Comparison of ENCODE assay signal across 1 cellular context in the genomic region with DNA sequence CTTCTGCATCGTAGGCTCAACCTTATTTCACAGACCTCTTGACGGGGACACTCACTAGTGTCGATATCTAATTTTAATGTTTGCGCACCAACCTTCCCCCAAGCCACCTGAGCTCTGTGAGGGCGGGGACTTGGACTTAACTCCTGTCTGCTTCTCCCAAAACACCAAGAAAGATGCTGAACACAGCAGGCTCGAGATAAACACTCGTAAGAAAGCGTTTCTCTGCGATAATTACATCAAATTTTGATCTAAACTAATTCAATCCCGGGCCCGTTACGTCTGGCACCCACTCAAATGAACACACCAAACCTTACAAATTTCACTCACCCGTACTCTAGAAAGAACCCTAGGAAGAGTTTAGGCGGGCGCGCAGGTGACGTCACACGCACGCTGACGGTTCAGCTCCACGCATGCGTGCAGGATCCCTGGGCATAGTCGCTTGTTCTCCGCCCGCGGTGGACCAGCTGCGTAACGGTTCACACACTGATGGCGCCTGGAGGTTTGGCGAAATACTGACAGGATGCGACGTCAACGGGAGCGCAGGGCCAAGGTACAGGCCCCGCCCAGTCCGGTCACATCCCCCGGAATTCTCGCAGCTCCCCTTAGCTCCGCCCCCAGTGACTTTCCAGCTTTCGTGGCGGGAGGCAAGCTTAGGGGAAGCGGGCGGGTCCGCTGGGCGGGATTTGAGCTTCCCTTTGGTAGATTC.
A peak's percentile ranks its signal among the peaks of the same experiment; 100 is the strongest.
TF ChIP-seq lines count a peak whose summit lies in the region.

Gene POT1, minus strand, starts transcription at position 359 of the 706 bp plus-strand sequence. CDS start 32,652 bp downstream, outside the sequence.

TF ChIP-seq in H1, 55 proteins besides CTCF, POLR2A, EP300 and RAD21 (continued from another document):
- TF ChIP-seq ATF2 (IDR thresholded peaks at IDR 0.05; ENCODE audit: low read length), result peak; percentile 44; the same call in 1 of the 2 replicates
- TF ChIP-seq SIX5 (IDR thresholded peaks at IDR 0.05; ENCODE audit: low read depth, low read length), result no peak
- TF ChIP-seq NRF1 (IDR thresholded peaks at IDR 0.05; ENCODE audit: low read depth, low read length), result peak; percentile 79
- TF ChIP-seq ASH2L (IDR thresholded peaks at IDR 0.05; ENCODE audit: low read length), result peak; percentile 88
- TF ChIP-seq, protein P1, sequence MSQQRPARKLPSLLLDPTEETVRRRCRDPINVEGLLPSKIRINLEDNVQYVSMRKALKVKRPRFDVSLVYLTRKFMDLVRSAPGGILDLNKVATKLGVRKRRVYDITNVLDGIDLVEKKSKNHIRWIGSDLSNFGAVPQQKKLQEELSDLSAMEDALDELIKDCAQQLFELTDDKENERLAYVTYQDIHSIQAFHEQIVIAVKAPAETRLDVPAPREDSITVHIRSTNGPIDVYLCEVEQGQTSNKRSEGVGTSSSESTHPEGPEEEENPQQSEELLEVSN (IDR thresholded peaks at IDR 0.05), result peak; percentile 96
- no peak for TF ChIP-seq GABPA (IDR thresholded peaks at IDR 0.05; ENCODE audit: borderline replicate concordance, insufficient read depth, low read length)
- no peak for TF ChIP-seq ZNF274 (IDR thresholded peaks at IDR 0.05; ENCODE audit: borderline replicate concordance, extremely low read depth, low read length)
- TF ChIP-seq CBX5 (IDR thresholded peaks at IDR 0.05; ENCODE audit: low read depth, low read length), result no peak
- no peak for TF ChIP-seq BCL11A (IDR thresholded peaks at IDR 0.05; ENCODE audit: low read depth in 2 of 2, low read length in 2 of 2)
- TF ChIP-seq HDAC6 (IDR thresholded peaks at IDR 0.05; ENCODE audit: low read depth, low read length), result no peak
- peak; percentile 44 for TF ChIP-seq SAP30 (IDR thresholded peaks at IDR 0.05; ENCODE audit: insufficient read depth, insufficient replicate concordance, low read length)
- TF ChIP-seq POU5F1 (IDR thresholded peaks at IDR 0.05; ENCODE audit: low read depth, low read length), result no peak
- TF ChIP-seq RNF2 (IDR thresholded peaks at IDR 0.05; ENCODE audit: borderline replicate concordance, low read depth, low read length, missing control alignments, poor library complexity, severe bottlenecking), result no peak
- TF ChIP-seq JUND (IDR thresholded peaks at IDR 0.05; ENCODE audit: low read length), result peak; percentile 78; the same call in 1 of the 2 replicates
- TF ChIP-seq, protein P2, sequence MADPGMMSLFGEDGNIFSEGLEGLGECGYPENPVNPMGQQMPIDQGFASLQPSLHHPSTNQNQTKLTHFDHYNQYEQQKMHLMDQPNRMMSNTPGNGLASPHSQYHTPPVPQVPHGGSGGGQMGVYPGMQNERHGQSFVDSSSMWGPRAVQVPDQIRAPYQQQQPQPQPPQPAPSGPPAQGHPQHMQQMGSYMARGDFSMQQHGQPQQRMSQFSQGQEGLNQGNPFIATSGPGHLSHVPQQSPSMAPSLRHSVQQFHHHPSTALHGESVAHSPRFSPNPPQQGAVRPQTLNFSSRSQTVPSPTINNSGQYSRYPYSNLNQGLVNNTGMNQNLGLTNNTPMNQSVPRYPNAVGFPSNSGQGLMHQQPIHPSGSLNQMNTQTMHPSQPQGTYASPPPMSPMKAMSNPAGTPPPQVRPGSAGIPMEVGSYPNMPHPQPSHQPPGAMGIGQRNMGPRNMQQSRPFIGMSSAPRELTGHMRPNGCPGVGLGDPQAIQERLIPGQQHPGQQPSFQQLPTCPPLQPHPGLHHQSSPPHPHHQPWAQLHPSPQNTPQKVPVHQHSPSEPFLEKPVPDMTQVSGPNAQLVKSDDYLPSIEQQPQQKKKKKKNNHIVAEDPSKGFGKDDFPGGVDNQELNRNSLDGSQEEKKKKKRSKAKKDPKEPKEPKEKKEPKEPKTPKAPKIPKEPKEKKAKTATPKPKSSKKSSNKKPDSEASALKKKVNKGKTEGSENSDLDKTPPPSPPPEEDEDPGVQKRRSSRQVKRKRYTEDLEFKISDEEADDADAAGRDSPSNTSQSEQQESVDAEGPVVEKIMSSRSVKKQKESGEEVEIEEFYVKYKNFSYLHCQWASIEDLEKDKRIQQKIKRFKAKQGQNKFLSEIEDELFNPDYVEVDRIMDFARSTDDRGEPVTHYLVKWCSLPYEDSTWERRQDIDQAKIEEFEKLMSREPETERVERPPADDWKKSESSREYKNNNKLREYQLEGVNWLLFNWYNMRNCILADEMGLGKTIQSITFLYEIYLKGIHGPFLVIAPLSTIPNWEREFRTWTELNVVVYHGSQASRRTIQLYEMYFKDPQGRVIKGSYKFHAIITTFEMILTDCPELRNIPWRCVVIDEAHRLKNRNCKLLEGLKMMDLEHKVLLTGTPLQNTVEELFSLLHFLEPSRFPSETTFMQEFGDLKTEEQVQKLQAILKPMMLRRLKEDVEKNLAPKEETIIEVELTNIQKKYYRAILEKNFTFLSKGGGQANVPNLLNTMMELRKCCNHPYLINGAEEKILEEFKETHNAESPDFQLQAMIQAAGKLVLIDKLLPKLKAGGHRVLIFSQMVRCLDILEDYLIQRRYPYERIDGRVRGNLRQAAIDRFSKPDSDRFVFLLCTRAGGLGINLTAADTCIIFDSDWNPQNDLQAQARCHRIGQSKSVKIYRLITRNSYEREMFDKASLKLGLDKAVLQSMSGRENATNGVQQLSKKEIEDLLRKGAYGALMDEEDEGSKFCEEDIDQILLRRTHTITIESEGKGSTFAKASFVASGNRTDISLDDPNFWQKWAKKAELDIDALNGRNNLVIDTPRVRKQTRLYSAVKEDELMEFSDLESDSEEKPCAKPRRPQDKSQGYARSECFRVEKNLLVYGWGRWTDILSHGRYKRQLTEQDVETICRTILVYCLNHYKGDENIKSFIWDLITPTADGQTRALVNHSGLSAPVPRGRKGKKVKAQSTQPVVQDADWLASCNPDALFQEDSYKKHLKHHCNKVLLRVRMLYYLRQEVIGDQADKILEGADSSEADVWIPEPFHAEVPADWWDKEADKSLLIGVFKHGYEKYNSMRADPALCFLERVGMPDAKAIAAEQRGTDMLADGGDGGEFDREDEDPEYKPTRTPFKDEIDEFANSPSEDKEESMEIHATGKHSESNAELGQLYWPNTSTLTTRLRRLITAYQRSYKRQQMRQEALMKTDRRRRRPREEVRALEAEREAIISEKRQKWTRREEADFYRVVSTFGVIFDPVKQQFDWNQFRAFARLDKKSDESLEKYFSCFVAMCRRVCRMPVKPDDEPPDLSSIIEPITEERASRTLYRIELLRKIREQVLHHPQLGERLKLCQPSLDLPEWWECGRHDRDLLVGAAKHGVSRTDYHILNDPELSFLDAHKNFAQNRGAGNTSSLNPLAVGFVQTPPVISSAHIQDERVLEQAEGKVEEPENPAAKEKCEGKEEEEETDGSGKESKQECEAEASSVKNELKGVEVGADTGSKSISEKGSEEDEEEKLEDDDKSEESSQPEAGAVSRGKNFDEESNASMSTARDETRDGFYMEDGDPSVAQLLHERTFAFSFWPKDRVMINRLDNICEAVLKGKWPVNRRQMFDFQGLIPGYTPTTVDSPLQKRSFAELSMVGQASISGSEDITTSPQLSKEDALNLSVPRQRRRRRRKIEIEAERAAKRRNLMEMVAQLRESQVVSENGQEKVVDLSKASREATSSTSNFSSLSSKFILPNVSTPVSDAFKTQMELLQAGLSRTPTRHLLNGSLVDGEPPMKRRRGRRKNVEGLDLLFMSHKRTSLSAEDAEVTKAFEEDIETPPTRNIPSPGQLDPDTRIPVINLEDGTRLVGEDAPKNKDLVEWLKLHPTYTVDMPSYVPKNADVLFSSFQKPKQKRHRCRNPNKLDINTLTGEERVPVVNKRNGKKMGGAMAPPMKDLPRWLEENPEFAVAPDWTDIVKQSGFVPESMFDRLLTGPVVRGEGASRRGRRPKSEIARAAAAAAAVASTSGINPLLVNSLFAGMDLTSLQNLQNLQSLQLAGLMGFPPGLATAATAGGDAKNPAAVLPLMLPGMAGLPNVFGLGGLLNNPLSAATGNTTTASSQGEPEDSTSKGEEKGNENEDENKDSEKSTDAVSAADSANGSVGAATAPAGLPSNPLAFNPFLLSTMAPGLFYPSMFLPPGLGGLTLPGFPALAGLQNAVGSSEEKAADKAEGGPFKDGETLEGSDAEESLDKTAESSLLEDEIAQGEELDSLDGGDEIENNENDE (IDR thresholded peaks at IDR 0.05; ENCODE audit: insufficient replicate concordance, low read length), result no peak
- TF ChIP-seq TBP (IDR thresholded peaks at IDR 0.05; ENCODE audit: low read depth, low read length), result peak; percentile 72
- TF ChIP-seq TAF7 (optimal IDR thresholded peaks at IDR 0.05; ENCODE audit: borderline replicate concordance, low read depth, low read length), result no peak
- no peak for TF ChIP-seq SP2 (IDR thresholded peaks at IDR 0.05; ENCODE audit: low read length)
- peak; percentile 15; the same call in 1 of the 2 replicates for TF ChIP-seq SRF (IDR thresholded peaks at IDR 0.05; ENCODE audit: low read depth, low read length)
- TF ChIP-seq JUN (IDR thresholded peaks at IDR 0.05; ENCODE audit: low read depth, low read length), result 0 out of 2 replicates have a peak, but pooled peaks have one; percentile 3
- peak; percentile 74 for TF ChIP-seq TAF1 (IDR thresholded peaks at IDR 0.05; ENCODE audit: low read depth, low read length)
- TF ChIP-seq GTF2F1 (IDR thresholded peaks at IDR 0.05; ENCODE audit: borderline replicate concordance, low read depth, low read length), result no peak
- no peak for TF ChIP-seq CHD1 (IDR thresholded peaks at IDR 0.05; ENCODE audit: low read depth, low read length)
- peak; percentile 41; the same call in 1 of the 2 replicates for TF ChIP-seq BACH1 (IDR thresholded peaks at IDR 0.05; ENCODE audit: low read length)
- TF ChIP-seq, protein P3, sequence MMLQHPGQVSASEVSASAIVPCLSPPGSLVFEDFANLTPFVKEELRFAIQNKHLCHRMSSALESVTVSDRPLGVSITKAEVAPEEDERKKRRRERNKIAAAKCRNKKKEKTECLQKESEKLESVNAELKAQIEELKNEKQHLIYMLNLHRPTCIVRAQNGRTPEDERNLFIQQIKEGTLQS (IDR thresholded peaks at IDR 0.05; ENCODE audit: insufficient read depth, low read depth, low read length), result no peak
- TF ChIP-seq KDM1A (IDR thresholded peaks at IDR 0.05; ENCODE audit: borderline replicate concordance, low read length), result peak; percentile 95; the same call in 1 of the 2 replicates
- peak in 1 of 2 experiments; percentile 74; a peak in 1 of 4 replicates for TF ChIP-seq SIN3A (conservative IDR thresholded peaks at IDR 0.05 in 1 of 2, IDR thresholded peaks at IDR 0.05 in 1 of 2; ENCODE audit: low read depth in 1 of 2, low read length in 2 of 2)
- TF ChIP-seq CTBP2 (IDR thresholded peaks at IDR 0.05; ENCODE audit: borderline replicate concordance, insufficient read depth, insufficient read length, low read length), result peak; percentile 28
- no peak for TF ChIP-seq RFX5 (IDR thresholded peaks at IDR 0.05; ENCODE audit: borderline replicate concordance, low read depth, low read length)
- 0 out of 2 replicates have a peak, but pooled peaks have one; percentile 60 for TF ChIP-seq TCF12 (IDR thresholded peaks at IDR 0.05; ENCODE audit: low read depth, low read length)
- TF ChIP-seq RXRA (IDR thresholded peaks at IDR 0.05; ENCODE audit: insufficient read depth, low read depth, low read length), result no peak
- TF ChIP-seq SUZ12 (IDR thresholded peaks at IDR 0.05; ENCODE audit: low read length), result no peak
- no peak for TF ChIP-seq SP4 (IDR thresholded peaks at IDR 0.05; ENCODE audit: low read length)
- TF ChIP-seq POLR2AphosphoS5 (IDR thresholded peaks at IDR 0.05; ENCODE audit: low read depth, low read length), result peak; percentile 55
- no peak for TF ChIP-seq EGR1 (IDR thresholded peaks at IDR 0.05; ENCODE audit: borderline replicate concordance, low read depth, low read length)
- peak; percentile 55; the same call in 1 of the 2 replicates for TF ChIP-seq KDM5A (IDR thresholded peaks at IDR 0.05; ENCODE audit: low read length)
- TF ChIP-seq BRCA1 (IDR thresholded peaks at IDR 0.05; ENCODE audit: low read depth, low read length), result peak; percentile 33; the same call in 1 of the 2 replicates
- TF ChIP-seq EZH2 (IDR thresholded peaks at IDR 0.05; ENCODE audit: low read depth, low read length, severe bottlenecking), result no peak
- peak; percentile 75; the same call in 1 of the 2 replicates for TF ChIP-seq RBBP5 (IDR thresholded peaks at IDR 0.05; ENCODE audit: borderline replicate concordance, low read depth, low read length)
- TF ChIP-seq HDAC2 (IDR thresholded peaks at IDR 0.05; ENCODE audit: borderline replicate concordance in 1 of 2, low read depth in 2 of 2, low read length in 2 of 2), result peak; percentile 38 to 61; a peak in 1 of 4 replicates
- 0 out of 2 replicates have a peak, but pooled peaks have one; percentile 63 for TF ChIP-seq TEAD4 (IDR thresholded peaks at IDR 0.05; ENCODE audit: low read depth, low read length)
- TF ChIP-seq CBX8 (IDR thresholded peaks at IDR 0.05; ENCODE audit: borderline replicate concordance, low read depth, low read length), result no peak
- TF ChIP-seq YY1 (IDR thresholded peaks at IDR 0.05; ENCODE audit: low read depth, low read length), result peak; percentile 86
- peak; percentile 98 for TF ChIP-seq CREB1 (IDR thresholded peaks at IDR 0.05)
- TF ChIP-seq MAFK (IDR thresholded peaks at IDR 0.05; ENCODE audit: low read depth, low read length), result no peak
- peak; percentile 64; the same call in 1 of the 2 replicates for TF ChIP-seq CHD2 (IDR thresholded peaks at IDR 0.05; ENCODE audit: low read length)
- TF ChIP-seq FOSL1 (IDR thresholded peaks at IDR 0.05; ENCODE audit: insufficient read depth, low read depth, low read length), result no peak
- TF ChIP-seq, protein P4, sequence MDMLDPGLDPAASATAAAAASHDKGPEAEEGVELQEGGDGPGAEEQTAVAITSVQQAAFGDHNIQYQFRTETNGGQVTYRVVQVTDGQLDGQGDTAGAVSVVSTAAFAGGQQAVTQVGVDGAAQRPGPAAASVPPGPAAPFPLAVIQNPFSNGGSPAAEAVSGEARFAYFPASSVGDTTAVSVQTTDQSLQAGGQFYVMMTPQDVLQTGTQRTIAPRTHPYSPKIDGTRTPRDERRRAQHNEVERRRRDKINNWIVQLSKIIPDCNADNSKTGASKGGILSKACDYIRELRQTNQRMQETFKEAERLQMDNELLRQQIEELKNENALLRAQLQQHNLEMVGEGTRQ (IDR thresholded peaks at IDR 0.05; ENCODE audit: low read length), result no peak
- peak; percentile 66 for TF ChIP-seq PHF8 (conservative IDR thresholded peaks at IDR 0.05; ENCODE audit: low read depth, low read length)
TF ChIP-seq in H1: peak in this region for 28.
